Comparison of ENCODE assay signal across 14 cellular contexts in the genomic region with DNA sequence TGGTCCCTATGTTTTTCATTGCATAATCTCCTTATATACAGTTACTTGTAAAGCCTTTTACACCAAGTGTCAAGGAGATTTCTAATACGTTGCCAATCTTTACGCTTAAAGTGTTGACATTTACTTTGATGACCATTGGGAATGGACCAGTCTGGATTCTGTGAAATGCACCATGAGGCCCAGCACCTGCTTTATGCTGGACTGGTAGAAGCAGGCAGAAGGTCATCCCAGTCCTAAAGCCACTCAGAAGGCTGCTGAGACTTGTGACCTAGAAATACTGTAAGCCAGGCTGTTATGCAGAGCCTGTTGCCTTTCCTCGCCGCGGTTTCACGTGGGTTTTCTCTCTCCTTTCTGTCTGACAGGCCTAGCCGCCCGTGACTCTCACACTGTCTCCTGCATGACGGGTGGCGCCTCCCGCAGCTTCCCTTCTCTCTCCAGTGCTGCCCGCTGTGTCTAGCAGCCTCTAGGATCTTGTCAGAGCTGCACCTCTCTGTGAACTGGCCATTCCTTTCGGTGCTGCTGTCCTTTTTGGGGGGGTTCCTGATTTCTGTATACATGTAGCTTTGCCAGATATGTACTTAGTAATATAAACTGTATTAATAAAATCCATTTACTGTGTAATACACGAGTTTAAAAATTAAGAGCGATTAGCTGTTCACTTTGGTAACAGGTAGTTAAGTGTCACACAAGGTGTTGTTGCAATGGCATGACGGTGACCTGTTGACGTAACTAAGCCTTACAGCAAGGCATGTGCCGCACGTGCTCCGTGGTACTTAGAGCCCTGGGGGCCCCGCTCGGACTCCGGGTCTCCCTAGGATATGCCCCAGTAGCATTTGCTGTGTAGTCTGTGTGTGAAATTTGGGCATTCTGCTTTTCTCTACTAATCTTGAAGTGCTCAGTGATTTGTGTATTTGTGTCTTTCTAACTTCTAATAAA.
"Had no signal": no experiment of that assay in that cellular context is flagged by ENCODE, and none has a peak within 500 bp of the region (broad histone marks: within the 10 kb centered on the region; RNA-seq: fewer than 3 reads in every experiment).

No MANE protein-coding gene starts in this region.

- FAIRE-seq: pancreas, small intestine had no signal

- H3K4me1 ChIP-seq: left lung had no signal

- H3K27me3 Mint-ChIP-seq: activated naive CD8-positive, alpha-beta T cell had no signal

- ATAC-seq: left lung, pancreas, upper lobe of right lung had no signal

- H3K4me3 Mint-ChIP-seq: activated naive CD8-positive, alpha-beta T cell; nephron had no signal

- H3K4me3 ChIP-seq: dorsolateral prefrontal cortex, heart right ventricle, left lung, pancreas, upper lobe of right lung had no signal

- H3K9me3 Mint-ChIP-seq: nephron had no signal

- H3K27me3 ChIP-seq: dorsolateral prefrontal cortex, heart right ventricle, left lung, pancreas, upper lobe of right lung had no signal

- DNase-seq: activated CD4-positive, alpha-beta T cell treated with anti-CD3 and anti-CD28 coated beads, Interleukin-2, amount 50 U/mL, for 1 hour; activated CD4-positive, CD25-positive, alpha-beta regulatory T cell; activated effector memory CD4-positive, alpha-beta T cell treated with Interleukin-2 at 50 U/mL for 16 hours; foreskin melanocyte; heart right ventricle; islet precursor cell; left lung; mesenchymal stem cell; small intestine; upper lobe of right lung had no signal

- H3K9me3 ChIP-seq: heart right ventricle, left lung, pancreas, upper lobe of right lung had no signal

- H3K27ac Mint-ChIP-seq: activated naive CD8-positive, alpha-beta T cell had no signal

- H3K27ac ChIP-seq: left lung, pancreas, upper lobe of right lung had no signal

- H3K36me3 Mint-ChIP-seq: activated naive CD8-positive, alpha-beta T cell had no signal
